Comparison of ENCODE assay signal across 11 cellular contexts in the genomic region with DNA sequence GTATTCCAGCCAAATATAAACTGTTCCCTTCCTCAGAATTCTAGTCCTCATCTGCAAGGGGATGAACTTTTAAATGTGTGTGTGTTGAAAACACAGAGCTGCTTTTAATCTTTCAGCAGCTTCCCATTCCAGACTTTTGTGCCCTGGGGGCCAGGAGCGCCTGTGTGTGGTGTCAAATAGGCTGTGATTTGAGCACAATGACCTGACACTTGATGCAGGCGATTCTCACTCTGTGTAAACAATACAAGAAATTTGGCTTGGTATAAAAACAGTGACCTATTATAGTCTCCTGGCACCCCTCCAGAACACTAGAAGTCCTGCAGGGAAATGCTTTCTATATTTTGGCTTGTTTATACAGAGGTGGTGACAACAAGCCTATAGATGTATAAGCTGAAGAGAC.
A peak's percentile ranks its signal among the peaks of the same experiment; 100 is the strongest.
DNase-seq lines count a peak whose midpoint lies in the region; ATAC-seq, FAIRE-seq and TF ChIP-seq lines count a peak whose summit lies in the region.
"Had no signal": no experiment of that assay in that cellular context is flagged by ENCODE, and none has a peak within 500 bp of the region (broad histone marks: within the 10 kb centered on the region; RNA-seq: fewer than 3 reads in every experiment).

No MANE protein-coding gene starts in this region.

- H3K4me3 Mint-ChIP-seq in stimulated activated naive CD8-positive, alpha-beta T cell treated with anti-CD3 and anti-CD28 coated beads, Interleukin-15, amount 100 ng/mL, for 72 hours, result no peak overlapping the region
- H3K4me3 Mint-ChIP-seq: activated T-helper 1 cell treated with anti-CD3 and anti-CD28 coated beads, Interleukin-12 subunit alpha, Interleukin-12 subunit beta, Interleukin-2, Interleukin-4 antibody, amounts not matched to agents 30 ng/mL and 10 ng/mL and 1 ng/mL, durations not matched to agents 14 hours and 24 hours and 36 hours; mesothelial cell of epicardium had no signal

- H3K36me3 ChIP-seq in heart right ventricle (peaks cover 0 to 12% (median 0%) of the 10 kb centered on the region in 9 donors), esophagus muscularis mucosa (peaks cover 0 to 9% (median 0%) of the 10 kb centered on the region in 4 donors), vagina (no peaks in the 10 kb centered on the region)

- H3K4me3 ChIP-seq in heart right ventricle (no peak overlapping the region), esophagus muscularis mucosa (no peak overlapping the region), vagina (no peak overlapping the region)
- H3K4me3 ChIP-seq: heart left ventricle had no signal

- H3K27me3 ChIP-seq in heart right ventricle, result no peaks in the 10 kb centered on the region
- no peaks in the 10 kb centered on the region for H3K27me3 ChIP-seq in esophagus muscularis mucosa
- H3K27me3 ChIP-seq in vagina, result no peaks in the 10 kb centered on the region
- H3K27me3 ChIP-seq: heart left ventricle had no signal

- H3K9me3 Mint-ChIP-seq in stimulated activated naive CD8-positive, alpha-beta T cell treated with anti-CD3 and anti-CD28 coated beads, Interleukin-15, amount 100 ng/mL, for 72 hours, result no peaks in the 10 kb centered on the region
- H3K9me3 Mint-ChIP-seq: activated T-helper 1 cell treated with anti-CD3 and anti-CD28 coated beads, Interleukin-12 subunit alpha, Interleukin-12 subunit beta, Interleukin-2, Interleukin-4 antibody, amounts not matched to agents 30 ng/mL and 10 ng/mL and 1 ng/mL, durations not matched to agents 14 hours and 24 hours and 36 hours; mesothelial cell of epicardium had no signal

- H3K27ac ChIP-seq in heart right ventricle (peak overlapping the region in 4 of 10 donors; percentile 25 to 57 (median 30)), esophagus muscularis mucosa (replicated peaks in 1 of 4) (peak overlapping the region in 3 of 4 donors; percentile 63 to 87 (median 87)), vagina (peak overlapping the region; percentile 36)

- ATAC-seq in heart right ventricle, result peak; percentile 25 to 73 (median 65)
- no peak for ATAC-seq in Right ventricle myocardium inferior
- ATAC-seq in stimulated activated naive CD8-positive, alpha-beta T cell treated with anti-CD3 and anti-CD28 coated beads, Interleukin-15, amount 100 ng/mL, for 72 hours, result no peak
- ATAC-seq in HG02798 (IDR thresholded peaks at IDR 0.05; ENCODE audit: poor library complexity, unreplicated experiment), result no peak

- FAIRE-seq in H54 (lab: Jason Lieb, UNC), result no peak

- TF ChIP-seq POLR2A in esophagus muscularis mucosa (IDR thresholded peaks at IDR 0.05; ENCODE audit: low read depth), result no peak
- no peak for TF ChIP-seq POLR2A in vagina (IDR thresholded peaks at IDR 0.05)
- no peak for TF ChIP-seq POLR2A in H54 (IDR thresholded peaks at IDR 0.05; ENCODE audit: low read depth, low read length)

- TF ChIP-seq CTCF in heart right ventricle (IDR thresholded peaks at IDR 0.05) (no peak), esophagus muscularis mucosa (IDR thresholded peaks at IDR 0.05) (no peak), vagina (IDR thresholded peaks at IDR 0.05) (no peak)

- TF ChIP-seq EP300 in esophagus muscularis mucosa (IDR thresholded peaks at IDR 0.05), result no peak

- no peaks in the 10 kb centered on the region for H3K27me3 Mint-ChIP-seq in stimulated activated naive CD8-positive, alpha-beta T cell treated with anti-CD3 and anti-CD28 coated beads, Interleukin-15, amount 100 ng/mL, for 72 hours

- H3K4me1 ChIP-seq in heart right ventricle (peaks cover 0 to 44% (median 19%) of the 10 kb centered on the region in 9 donors), esophagus muscularis mucosa (peaks cover 12 to 69% (median 52%) of the 10 kb centered on the region in 4 donors), vagina (peaks cover 24% of the 10 kb centered on the region)

- no peaks in the 10 kb centered on the region for H3K9me3 ChIP-seq in heart right ventricle
- no peaks in the 10 kb centered on the region for H3K9me3 ChIP-seq in esophagus muscularis mucosa
- no peaks in the 10 kb centered on the region for H3K9me3 ChIP-seq in vagina
- H3K9me3 ChIP-seq: heart left ventricle had no signal

- no peak for DNase-seq in heart right ventricle
- no peak for DNase-seq in Right ventricle myocardium inferior (ENCODE audit: missing footprints)
- peak; percentile 98 for DNase-seq in NCI-H69 (lab: John Stamatoyannopoulos, UW)
- no peak for DNase-seq in esophagus muscularis mucosa (ENCODE audit: extremely low spot score)
- DNase-seq in vagina (ENCODE audit: extremely low spot score in 2 of 2), result peak in 1 of 2 donors; percentile 58
- DNase-seq in H54 (ENCODE audit: insufficient read length, low spot score), result no peak
- no peak for DNase-seq in stimulated activated naive CD8-positive, alpha-beta T cell treated with anti-CD3 and anti-CD28 coated beads, Interleukin-15, amount 100 ng/mL, for 72 hours
- DNase-seq: heart left ventricle had no signal

- no peak overlapping the region for H3K27ac Mint-ChIP-seq in stimulated activated naive CD8-positive, alpha-beta T cell treated with anti-CD3 and anti-CD28 coated beads, Interleukin-15, amount 100 ng/mL, for 72 hours
- H3K27ac Mint-ChIP-seq: activated T-helper 1 cell treated with anti-CD3 and anti-CD28 coated beads, Interleukin-12 subunit alpha, Interleukin-12 subunit beta, Interleukin-2, Interleukin-4 antibody, amounts not matched to agents 30 ng/mL and 10 ng/mL and 1 ng/mL, durations not matched to agents 14 hours and 24 hours and 36 hours; mesothelial cell of epicardium had no signal

- no peaks in the 10 kb centered on the region for H3K4me1 Mint-ChIP-seq in stimulated activated naive CD8-positive, alpha-beta T cell treated with anti-CD3 and anti-CD28 coated beads, Interleukin-15, amount 100 ng/mL, for 72 hours

- WGBS in heart right ventricle, 2 donors, result 11 to 17% methylated on average over 2 of the region's 2 CpGs
- 37% methylated on average over 2 of the region's 2 CpGs for WGBS in esophagus muscularis mucosa

- intact Hi-C loops in heart right ventricle (cut with DNase I) (no loop called here), Right ventricle myocardium inferior (cut with DNase I) (no loop called here), esophagus muscularis mucosa (cut with DNase I) (no loop called here), vagina (cut with DNase I) (no loop called here)

Comparison
In these comparisons a context has a peak if more than half of its experiments do, and no peak if none do; other contexts are left out.
1. ATAC-seq: peak in heart right ventricle (8 of 8); none in Right ventricle myocardium inferior (single experiment), stimulated activated naive CD8-positive, alpha-beta T cell treated with anti-CD3 and anti-CD28 coated beads, Interleukin-15, amount 100 ng/mL, for 72 hours (single experiment) and HG02798 (single experiment).